13 cellular contexts compared by ENCODE assay signal in genomic region chr7:151537818-151538561, GRCh38. TPM values are rescaled to one million over a fixed set of nuclear protein-coding genes. Genes with fewer than 3 reads are reported as not detected.
DNase-seq lines count a peak whose midpoint lies in the region; ATAC-seq, FAIRE-seq and TF ChIP-seq lines count a peak whose summit lies in the region.
"Had no signal": no experiment of that assay in that cellular context is flagged by ENCODE, and none has a peak within 500 bp of the region (broad histone marks: within the 10 kb centered on the region; RNA-seq: fewer than 3 reads in every experiment).

No MANE protein-coding gene starts in this region.

- no peak overlapping the region for H3K9ac ChIP-seq in mesendoderm (ENCODE audit: low read length)

- H3K79me1 ChIP-seq in mesendoderm (ENCODE audit: low read length) = no peaks in the 10 kb centered on the region

- WGBS in gastroesophageal sphincter (ENCODE audit: low coverage in 1 of 2), 2 donors = 19 to 31% methylated on average over 6 to 8 of the region's 8 CpGs
- no CpG with 5 or more reads among the region's 8 CpGs for WGBS in mesendoderm (ENCODE audit: extremely low coverage, insufficient coverage, low lambda C conversion rate)

- TF ChIP-seq CTCF in AG10803 (conservative IDR thresholded peaks at IDR 0.05; ENCODE audit: low read length) = no peak
- TF ChIP-seq CTCF in gastroesophageal sphincter (IDR thresholded peaks at IDR 0.05) = no peak
- TF ChIP-seq CTCF in omental fat pad (IDR thresholded peaks at IDR 0.05) = no peak
- no peak for TF ChIP-seq CTCF in tibial artery (IDR thresholded peaks at IDR 0.05)

- no peak overlapping the region for H3K18ac ChIP-seq in mesendoderm (ENCODE audit: low read length)

- H3K4me1 ChIP-seq in gastroesophageal sphincter (peaks cover 3 to 36% (median 14%) of the 10 kb centered on the region in 3 donors), tibial artery (peaks cover 0 to 23% (median 16%) of the 10 kb centered on the region in 4 donors), mesendoderm (ENCODE audit: control insufficient read depth, low read depth, low read length) (no peaks in the 10 kb centered on the region)
- H3K4me1 ChIP-seq: colonic mucosa had no signal

- H4K8ac ChIP-seq in mesendoderm (ENCODE audit: low read depth, low read length) = no peak overlapping the region

- no peak overlapping the region for H3K56ac ChIP-seq in mesendoderm (ENCODE audit: low read length)

- no peak for TF ChIP-seq POLR2A in gastroesophageal sphincter (IDR thresholded peaks at IDR 0.05)

- no peak overlapping the region for H2AK5ac ChIP-seq in mesendoderm (ENCODE audit: low read length)

- peak; percentile 83 for ATAC-seq in gastroesophageal sphincter
- peak; percentile 57 for ATAC-seq in omental fat pad (ENCODE audit: low FRiP score)
- no peak for ATAC-seq in GM18868 (IDR thresholded peaks at IDR 0.05; ENCODE audit: unreplicated experiment)

- intact Hi-C loops in tibial artery (cut with DNase I; ENCODE audit: low total_unique reads) = no loop called here

- TF ChIP-seq EP300 in gastroesophageal sphincter (IDR thresholded peaks at IDR 0.05) = no peak

- no peak overlapping the region for H4K5ac ChIP-seq in mesendoderm (ENCODE audit: low read length)

- H3K4me3 ChIP-seq in AG10803 (ENCODE audit: low read length) = no peak overlapping the region
- no peak overlapping the region for H3K4me3 ChIP-seq in gastroesophageal sphincter
- H3K4me3 ChIP-seq in tibial artery = no peak overlapping the region
- no peak overlapping the region for H3K4me3 ChIP-seq in mesendoderm (ENCODE audit: low read length)
- H3K4me3 ChIP-seq: colonic mucosa had no signal

- H3K9me3 ChIP-seq in gastroesophageal sphincter = no peaks in the 10 kb centered on the region
- no peaks in the 10 kb centered on the region for H3K9me3 ChIP-seq in tibial artery
- H3K9me3 ChIP-seq: BE2C, colonic mucosa had no signal

- H3K79me2 ChIP-seq in mesendoderm (ENCODE audit: control insufficient read depth, insufficient read depth, low read length) = no peaks in the 10 kb centered on the region

- H3K4me2 ChIP-seq in mesendoderm (ENCODE audit: low read length) = no peak overlapping the region

- no peak overlapping the region for H2BK15ac ChIP-seq in mesendoderm (replicated peaks; ENCODE audit: low read depth)

- DNase-seq in AG10803 (ENCODE audit: low read depth) (peak; percentile 18), SW480 (ENCODE audit: low spot score) (peak; percentile 91), omental fat pad (ENCODE audit: low spot score) (no peak), tibial artery (no peak), mesendoderm (no peak), HTR-8/SVneo (ENCODE audit: insufficient read length, low spot score) (no peak)
- DNase-seq: activated B cell treated with CpG ODN at 0.5 μM for 24 hours; activated T-cell treated with anti-CD3 and anti-CD28 coated beads, Interleukin-2, amount 50 U/mL, for 72 hours; BE2C; colonic mucosa; NCI-H510A had no signal

- no peak overlapping the region for H2BK120ac ChIP-seq in mesendoderm (ENCODE audit: low read depth, low read length)

- no peak for FAIRE-seq in HTR-8/SVneo (lab: Jason Lieb, UNC)

- H3K27me3 ChIP-seq in gastroesophageal sphincter = no peaks in the 10 kb centered on the region
- no peaks in the 10 kb centered on the region for H3K27me3 ChIP-seq in tibial artery
- H3K27me3 ChIP-seq in mesendoderm (ENCODE audit: insufficient read depth, low read length, poor library complexity) = no peaks in the 10 kb centered on the region
- H3K27me3 ChIP-seq: BE2C, colonic mucosa had no signal

- H3K4ac ChIP-seq in mesendoderm (ENCODE audit: low read depth, low read length) = no peak overlapping the region

- H3K36me3 ChIP-seq in gastroesophageal sphincter (no peaks in the 10 kb centered on the region), tibial artery (no peaks in the 10 kb centered on the region), mesendoderm (ENCODE audit: control insufficient read depth, insufficient read depth, low read length) (no peaks in the 10 kb centered on the region)
- H3K36me3 ChIP-seq: BE2C, colonic mucosa had no signal

- H3K23ac ChIP-seq in mesendoderm (ENCODE audit: low read length) = no peak overlapping the region

- no peak overlapping the region for H2BK5ac ChIP-seq in mesendoderm (ENCODE audit: low read length)

- H3K27ac ChIP-seq in gastroesophageal sphincter (peak overlapping the region; percentile 72 to 91 (median 84)), tibial artery (peak overlapping the region in 1 of 2 donors; percentile 36), mesendoderm (ENCODE audit: low read depth, low read length) (no peak overlapping the region)
- H3K27ac ChIP-seq: colonic mucosa had no signal

RNA-seq across cellular contexts. Expression of gene RHEB, which starts 18.3 kb away (rescaled TPM):
- total RNA-seq in gastroesophageal sphincter (100 to 1,000 TPM; 107 to 229 (median 155) TPM), omental fat pad (100 to 1,000 TPM in 2 of 4 donors, 10 to 100 TPM in 2; 93.9 to 124 (median 104) TPM)
- 85.1 TPM for polyA plus RNA-seq in mesendoderm (2013, experiment 1 of 2)
- 85.3 TPM for polyA plus RNA-seq in mesendoderm (2013, experiment 2 of 2)

Comparison
In these comparisons a context has a peak if more than half of its experiments do, and no peak if none do; other contexts are left out.
1. DNase-seq: peak in AG10803 (single experiment) and SW480 (single experiment); none in omental fat pad (single experiment), tibial artery (0 of 2), mesendoderm (single experiment) and HTR-8/SVneo (single experiment).